Comparison of ENCODE assay signal across 39 cellular contexts in the genomic region with DNA sequence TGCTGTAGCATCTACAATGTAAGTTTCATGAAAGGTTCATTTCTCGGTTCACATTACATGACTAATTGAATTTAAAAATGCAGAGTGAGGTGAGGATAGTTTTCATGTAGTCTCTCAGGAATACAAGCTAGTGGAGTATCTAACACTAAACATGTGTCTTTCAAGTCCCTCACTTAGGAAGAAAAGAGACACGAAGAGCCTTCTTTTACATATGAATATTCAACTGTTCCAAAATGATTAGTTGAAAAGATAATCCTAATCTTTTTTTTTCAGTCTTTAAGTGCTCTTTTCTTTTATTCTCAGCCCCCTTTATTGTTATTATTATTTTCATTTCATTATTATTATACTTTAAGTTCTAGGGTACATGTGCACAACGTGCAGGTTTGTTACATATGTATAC. TPM values are rescaled to one million over a fixed set of nuclear protein-coding genes. Genes with fewer than 3 reads are reported as not detected.
"Had no signal": no experiment of that assay in that cellular context is flagged by ENCODE, and none has a peak within 500 bp of the region (broad histone marks: within the 10 kb centered on the region; RNA-seq: fewer than 3 reads in every experiment).

No MANE protein-coding gene starts in this region.

- H3K9me3 ChIP-seq: MG63 had no signal

- DNase-seq: Karpas-422, Kasumi-1, MG63, MM.1S, MV-4-11, NCI-H1048, NCI-H1092, NCI-H1092 treated with DMSO at 0.1 percent for 48 hours, NCI-H1105, NCI-H1105 treated with DMSO at 0.1 percent for 48 hours, NCI-H1417, NCI-H1417 treated with DMSO at 0.1 percent for 48 hours, NCI-H1436, NCI-H1436 treated with DMSO at 0.1 percent for 48 hours, NCI-H146, NCI-H1694, NCI-H1694 treated with DMSO at 0.1 percent for 48 hours, NCI-H187, NCI-H187 treated with DMSO at 0.1 percent for 48 hours, NCI-H1930, NCI-H2029, NCI-H2029 treated with DMSO at 0.1 percent for 48 hours, NCI-H2081, NCI-H2081 treated with DMSO at 0.1 percent for 48 hours, NCI-H2107, NCI-H2171, NCI-H2171 treated with DMSO at 0.1 percent for 48 hours, NCI-H2227 treated with DMSO at 0.1 percent for 48 hours, NCI-H226, NCI-H345, NCI-H446, NCI-H446 treated with DMSO at 0.1 percent for 48 hours, NCI-H510A, NCI-H510A treated with DMSO at 0.1 percent for 48 hours, NCI-H524 had no signal

- H3K27me3 ChIP-seq: MG63 had no signal

- H3K36me3 ChIP-seq: MG63 had no signal

- H3K4me3 ChIP-seq: MG63 had no signal

RNA-seq across cellular contexts. Expression of a gene that starts 10.8 kb away (rescaled TPM):
- total RNA-seq: M059J had no signal

RNA-seq across cellular contexts. Expression of a gene that starts 12.3 kb away (rescaled TPM):
- total RNA-seq: M059J had no signal

RNA-seq across cellular contexts. Expression of a gene that starts 28.5 kb away (rescaled TPM):
- total RNA-seq: M059J, MCF 10A, NCI-H460 had no signal

RNA-seq across cellular contexts. Expression of a gene that starts 31.4 kb away (rescaled TPM):
- total RNA-seq: LHCN-M2, M059J, MCF 10A, NCI-H460 had no signal

RNA-seq across cellular contexts. Expression of a gene that starts 36.0 kb away (rescaled TPM):
- total RNA-seq: LHCN-M2, M059J, MCF 10A, NCI-H460 had no signal
